30 cellular contexts compared by ENCODE assay signal in genomic region chr3:20215636-20216035, GRCh38.
"Had no signal": no experiment of that assay in that cellular context is flagged by ENCODE, and none has a peak within 500 bp of the region (broad histone marks: within the 10 kb centered on the region; RNA-seq: fewer than 3 reads in every experiment).

No MANE protein-coding gene starts in this region.

- H3K27ac ChIP-seq: brain microvascular endothelial cell, cardiac muscle cell, colonic mucosa, gastrocnemius medialis, heart left ventricle, WERI-Rb-1 had no signal

- H3K4me3 ChIP-seq: cardiac muscle cell, colonic mucosa, gastrocnemius medialis, heart left ventricle had no signal

- H3K27me3 ChIP-seq: brain microvascular endothelial cell, cardiac muscle cell, colonic mucosa, gastrocnemius medialis, heart left ventricle had no signal

- DNase-seq: activated B cell treated with CpG ODN at 0.5 μM for 24 hours; activated CD4-positive, alpha-beta T cell treated with anti-CD3 and anti-CD28 coated beads for 48 hours; activated CD4-positive, alpha-beta T cell treated with anti-CD3 and anti-CD28 coated beads, Interleukin-2, amount 50 U/mL, for 1 hour; activated CD4-positive, alpha-beta T cell treated with anti-CD3 and anti-CD28 coated beads, Interleukin-2, amount 50 U/mL, for 48 hours; activated CD8-positive, alpha-beta memory T cell treated with anti-CD3 and anti-CD28 coated beads for 24 hours; activated CD8-positive, alpha-beta T cell treated with anti-CD3 and anti-CD28 coated beads for 36 hours; activated effector memory CD4-positive, alpha-beta T cell treated with Interleukin-2 at 50 U/mL for 16 hours; activated gamma-delta T cell treated with Interleukin-2 at 50 U/mL for 16 hours; activated naive CD4-positive, alpha-beta T cell treated with anti-CD3 and anti-CD28 coated beads, Interleukin-2, amount 50 U/mL, for 16 hours; activated naive CD4-positive, alpha-beta T cell treated with Interleukin-2 at 50 U/mL for 16 hours; activated T-cell treated with anti-CD3 and anti-CD28 coated beads, Interleukin-2, amount 50 U/mL, for 4 hours; amniotic stem cell; anterior cingulate cortex; brain microvascular endothelial cell; central memory CD4-positive, alpha-beta T cell; cerebellar nuclear complex; colonic mucosa; effector CD8-positive, alpha-beta T cell; foreskin fibroblast; gastrocnemius medialis; glutamatergic neuron; heart left ventricle; T-helper 1 cell; T-helper 17 cell; T1000; WERI-Rb-1 had no signal

- H3K9me3 ChIP-seq: colonic mucosa, gastrocnemius medialis, heart left ventricle had no signal

- ATAC-seq: activated CD4-positive, CD25-positive, alpha-beta regulatory T cell treated with anti-CD3 and anti-CD28 coated beads, Interleukin-2, amount 50 U/mL, for 24 hours; activated CD8-positive, alpha-beta T cell treated with anti-CD3 and anti-CD28 coated beads for 36 hours; activated T-cell treated with anti-CD3 and anti-CD28 coated beads, Interleukin-2, amount 50 U/mL, for 4 hours; activated T-helper 17 cell treated with anti-CD3 and anti-CD28 coated beads, Interleukin-2, amount 50 U/mL, for 72 hours; esophagus mucosa; gastrocnemius medialis; heart left ventricle; T-helper 17 cell had no signal

- H3K36me3 ChIP-seq: brain microvascular endothelial cell, cardiac muscle cell, colonic mucosa, gastrocnemius medialis, heart left ventricle, WERI-Rb-1 had no signal

- H3K4me1 ChIP-seq: colonic mucosa, gastrocnemius medialis had no signal
